ENCODE assay signal across 9 cellular contexts in genomic region chr17:45096141-45096540, GRCh38. TPM values are rescaled to one million over a fixed set of nuclear protein-coding genes. Genes with fewer than 3 reads are reported as not detected.
DNase-seq lines count a peak whose midpoint lies in the region; ATAC-seq, FAIRE-seq and TF ChIP-seq lines count a peak whose summit lies in the region.
"Had no signal": no experiment of that assay in that cellular context is flagged by ENCODE, and none has a peak within 500 bp of the region (broad histone marks: within the 10 kb centered on the region; RNA-seq: fewer than 3 reads in every experiment).

No MANE protein-coding gene starts in this region.

- no peaks in the 10 kb centered on the region for H3K9me3 Mint-ChIP-seq in nephron

- ATAC-seq in HG03342 (IDR thresholded peaks at IDR 0.05; ENCODE audit: unreplicated experiment), result no peak
- ATAC-seq in HG03565 (IDR thresholded peaks at IDR 0.05; ENCODE audit: unreplicated experiment), result no peak

- H3K9me3 ChIP-seq in MM.1S (replicated peaks; ENCODE audit: insufficient read depth, low read length), result no peaks in the 10 kb centered on the region
- H3K9me3 ChIP-seq in small intestine (ENCODE audit: control insufficient read depth, low read depth), result no peaks in the 10 kb centered on the region

- H3K36me3 Mint-ChIP-seq in nephron (ENCODE audit: low read depth), result peaks cover 63% of the 10 kb centered on the region

- FAIRE-seq in bronchial epithelial cell (lab: Jason Lieb, UNC), result no peak
- no peak for FAIRE-seq in small intestine (lab: Jason Lieb, UNC)

- H3K27me3 Mint-ChIP-seq in nephron (ENCODE audit: low read depth), result peaks cover 4% of the 10 kb centered on the region

- H3K4me2 ChIP-seq in MM.1S (ENCODE audit: low read depth, low read length), result no peak overlapping the region

- H3K9me2 ChIP-seq in MM.1S (replicated peaks; ENCODE audit: insufficient read depth, low read length), result no peaks in the 10 kb centered on the region

- H3K4me3 Mint-ChIP-seq in nephron, result no peak overlapping the region

- TF ChIP-seq CTCF in MM.1S (IDR thresholded peaks at IDR 0.05; ENCODE audit: low read length), result peak; percentile 52
- peak; percentile 54 for TF ChIP-seq CTCF in bronchial epithelial cell (IDR thresholded peaks at IDR 0.05; ENCODE audit: insufficient read depth, low read length, severe bottlenecking)
- peak; percentile 29 to 40 (median 39) for TF ChIP-seq CTCF in nephron (IDR thresholded peaks at IDR 0.05; ENCODE audit: unreplicated experiment in 3 of 3)

- H2AFZ ChIP-seq in MM.1S (ENCODE audit: low read length), result no peak overlapping the region

- no peaks in the 10 kb centered on the region for H4K20me1 ChIP-seq in MM.1S (ENCODE audit: insufficient read depth, low read length)

- no peak overlapping the region for H3K9ac ChIP-seq in MM.1S (ENCODE audit: low read length)

- no peak overlapping the region for H3K4me3 ChIP-seq in MM.1S (ENCODE audit: low read length)
- no peak overlapping the region for H3K4me3 ChIP-seq in bronchial epithelial cell (ENCODE audit: low read depth, low read length)
- no peak overlapping the region for H3K4me3 ChIP-seq in small intestine (ENCODE audit: low read depth in 1 of 2, low read length in 2 of 2)

- 73 to 86% (median 85%) methylated on average over 3 of the region's 3 CpGs for WGBS in small intestine, 3 donors

- H3K27me3 ChIP-seq in MM.1S (replicated peaks; ENCODE audit: insufficient read depth, low read length), result no peaks in the 10 kb centered on the region
- H3K27me3 ChIP-seq in bronchial epithelial cell (ENCODE audit: control insufficient read depth, insufficient read depth, low read length), result no peaks in the 10 kb centered on the region
- H3K27me3 ChIP-seq in small intestine (ENCODE audit: control insufficient read depth in 2 of 2, insufficient read depth in 2 of 2, low read length in 2 of 2), result no peaks in the 10 kb centered on the region

- no peak overlapping the region for H3K27ac Mint-ChIP-seq in nephron

- peak; percentile 16 for DNase-seq in DMS114 treated with DMSO at 0.1 percent for 48 hours (lab: John Stamatoyannopoulos, UW; ENCODE audit: unreplicated experiment)
- DNase-seq in MM.1S, result no peak
- peak; percentile 36 for DNase-seq in bronchial epithelial cell (ENCODE audit: low read depth)
- no peak for DNase-seq in small intestine
- no peak for DNase-seq in GM03348 (ENCODE audit: low spot score)
- DNase-seq: effector memory CD4-positive, alpha-beta T cell had no signal

- H3K27ac ChIP-seq in MM.1S (ENCODE audit: low read length) (no peak overlapping the region), small intestine (ENCODE audit: low read depth in 1 of 2, low read length in 1 of 2) (no peak overlapping the region)

- no peaks in the 10 kb centered on the region for H3K4me1 ChIP-seq in MM.1S (ENCODE audit: low read length)
- no peaks in the 10 kb centered on the region for H3K4me1 ChIP-seq in small intestine (ENCODE audit: control insufficient read depth in 2 of 2, insufficient read depth in 1 of 2, low read depth in 1 of 2, low read length in 1 of 2)

- no peaks in the 10 kb centered on the region for H3K4me1 Mint-ChIP-seq in nephron

- no peaks in the 10 kb centered on the region for H3F3A ChIP-seq in MM.1S (ENCODE audit: insufficient read depth, low read length)

- H3K79me2 ChIP-seq in MM.1S (ENCODE audit: low read length), result peaks cover 3% of the 10 kb centered on the region; the same call in 1 of the 2 replicates

- H3K36me3 ChIP-seq in MM.1S (replicated peaks; ENCODE audit: insufficient read depth, low read length), result peaks cover 14% of the 10 kb centered on the region
- H3K36me3 ChIP-seq in bronchial epithelial cell (ENCODE audit: control insufficient read depth, insufficient read depth, low read length), result peaks cover 38% of the 10 kb centered on the region
- H3K36me3 ChIP-seq in small intestine (ENCODE audit: control insufficient read depth in 2 of 2, insufficient read depth in 2 of 2, low read length in 2 of 2), result peaks cover 27 to 31% of the 10 kb centered on the region in 2 donors

RNA-seq across cellular contexts. Expression of gene NMT1, which starts 35.0 kb away (rescaled TPM):
- total RNA-seq in bronchial epithelial cell, result 48.1 and 54.2 TPM in 2 replicates
- polyA plus RNA-seq in small intestine, result 100 to 1,000 TPM in 1 of 3 donors, 10 to 100 TPM in 2; 38.9 to 131 (median 95.1) TPM

RNA-seq across cellular contexts. Expression of gene PLCD3, which starts 36.2 kb away (rescaled TPM):
- total RNA-seq in bronchial epithelial cell, result 33.9 and 44.0 TPM in 2 replicates
- polyA plus RNA-seq in small intestine, result 10 to 100 TPM in 2 of 3 donors, 1 to 10 TPM in 1; 7.8 to 11.9 (median 10.5) TPM

RNA-seq across cellular contexts. Expression of gene ACBD4, which starts 39.3 kb away (rescaled TPM):
- total RNA-seq in bronchial epithelial cell, result 6.1 and 8.7 TPM in 2 replicates
- polyA plus RNA-seq in small intestine, result 100 to 1,000 TPM in 2 of 3 donors, 10 to 100 TPM in 1; 21.1 to 184 (median 165) TPM

RNA-seq across cellular contexts. Expression of gene DCAKD, which starts 44.7 kb away (rescaled TPM):
- 18.2 and 25.9 TPM in 2 replicates for total RNA-seq in bronchial epithelial cell
- 10 to 100 TPM in 1 of 3 donors, 1 to 10 TPM in 2; 4.2 to 15.2 (median 7.6) TPM for polyA plus RNA-seq in small intestine

RNA-seq across cellular contexts. Expression of gene HEXIM1, which starts 52.1 kb away (rescaled TPM):
- 7.1 and 12.5 TPM in 2 replicates for total RNA-seq in bronchial epithelial cell
- polyA plus RNA-seq in small intestine, result 10 to 100 TPM; 17.5 to 51.7 (median 46.5) TPM

Comparison
In these comparisons a context has a peak if more than half of its experiments do, and no peak if none do; other contexts are left out.
1. DNase-seq: peak in DMS114 treated with DMSO at 0.1 percent for 48 hours (single experiment) and bronchial epithelial cell (single experiment); none in MM.1S (single experiment), small intestine (single experiment) and GM03348 (single experiment).
2. Peak in every context shown above with its lines, with median percentiles within 50 percentile points of each other: CTCF ChIP-seq.